32 cellular contexts compared by ENCODE assay signal in the genomic region with DNA sequence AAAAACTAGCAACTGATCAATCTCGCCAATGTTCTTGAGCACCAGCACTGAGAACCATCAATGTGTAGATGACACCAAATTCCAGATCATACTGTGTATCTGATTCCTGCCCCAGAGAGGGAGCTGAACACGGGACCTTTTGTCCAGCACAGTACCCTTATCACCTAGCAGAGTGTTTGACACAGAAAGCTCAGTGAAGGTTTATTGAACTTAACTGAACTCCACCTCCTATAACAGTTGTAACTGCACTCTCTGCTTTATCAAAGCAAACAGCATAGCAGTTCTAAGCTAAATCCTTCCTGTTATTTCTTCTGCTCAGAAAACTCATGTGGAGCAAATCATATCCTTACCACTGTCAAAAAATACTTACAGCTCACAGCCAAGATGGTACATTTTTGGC.
"Had no signal": no experiment of that assay in that cellular context is flagged by ENCODE, and none has a peak within 500 bp of the region (broad histone marks: within the 10 kb centered on the region; RNA-seq: fewer than 3 reads in every experiment).

No MANE protein-coding gene starts in this region.

- DNase-seq: activated B cell treated with CpG ODN at 0.5 μM for 24 hours; activated CD4-positive, alpha-beta memory T cell treated with anti-CD3 and anti-CD28 coated beads, Interleukin-2, amount 10 ng/mL, durations not matched to agents 7 days and 5 days; activated CD4-positive, alpha-beta T cell treated with anti-CD3 and anti-CD28 coated beads for 1 hour; activated CD4-positive, alpha-beta T cell treated with anti-CD3 and anti-CD28 coated beads for 36 hours; activated CD4-positive, alpha-beta T cell treated with anti-CD3 and anti-CD28 coated beads for 48 hours; activated CD4-positive, alpha-beta T cell treated with anti-CD3 and anti-CD28 coated beads, Interleukin-2, amount 10 ng/mL, durations not matched to agents 7 days and 5 days; activated CD4-positive, alpha-beta T cell treated with anti-CD3 and anti-CD28 coated beads, Interleukin-2, amount 50 U/mL, for 48 hours; activated CD8-positive, alpha-beta memory T cell treated with anti-CD3 and anti-CD28 coated beads for 24 hours; activated CD8-positive, alpha-beta memory T cell treated with anti-CD3 and anti-CD28 coated beads, Interleukin-2, amount 10 ng/mL, durations not matched to agents 7 days and 5 days; activated CD8-positive, alpha-beta memory T cell treated with anti-CD3 and anti-CD28 coated beads, Interleukin-2, amount 50 U/mL, for 48 hours; activated CD8-positive, alpha-beta T cell treated with anti-CD3 and anti-CD28 coated beads, Interleukin-2, amount 10 ng/mL, durations not matched to agents 7 days and 5 days; activated effector memory CD4-positive, alpha-beta T cell treated with Interleukin-2 at 50 U/mL for 16 hours; activated gamma-delta T cell; activated naive CD4-positive, alpha-beta T cell treated with anti-CD3 and anti-CD28 coated beads, Interleukin-2, amount 10 ng/mL, durations not matched to agents 7 days and 5 days; activated naive CD4-positive, alpha-beta T cell treated with Interleukin-2 at 50 U/mL for 16 hours; activated naive CD8-positive, alpha-beta T cell treated with anti-CD3 and anti-CD28 coated beads, Interleukin-2, amount 10 ng/mL, durations not matched to agents 7 days and 5 days; activated naive CD8-positive, alpha-beta T cell treated with anti-CD3 and anti-CD28 coated beads, Interleukin-2, amount 50 U/mL, for 24 hours; activated T-cell treated with anti-CD3 and anti-CD28 coated beads, Interleukin-2, amount 50 U/mL, for 24 hours; activated T-cell treated with anti-CD3 and anti-CD28 coated beads, Interleukin-2, amount 50 U/mL, for 48 hours; amygdala; anterior cingulate cortex; caudate nucleus; cerebellar nuclear complex; T-helper 1 cell; T-helper 2 cell; T-helper 9 cell had no signal

- FAIRE-seq: bronchial epithelial cell, TTC549 had no signal

- H3K4me1 ChIP-seq: ascending aorta had no signal

- ATAC-seq: activated CD4-positive, alpha-beta T cell treated with anti-CD3 and anti-CD28 coated beads for 36 hours; activated CD4-positive, CD25-positive, alpha-beta regulatory T cell treated with anti-CD3 and anti-CD28 coated beads, Interleukin-2, amount 50 U/mL, for 24 hours; activated CD8-positive, alpha-beta memory T cell treated with anti-CD3 and anti-CD28 coated beads, Interleukin-2, amount 10 ng/mL, durations not matched to agents 7 days and 5 days; activated CD8-positive, alpha-beta T cell treated with anti-CD3 and anti-CD28 coated beads, Interleukin-2, amount 10 ng/mL, durations not matched to agents 7 days and 5 days; activated naive CD8-positive, alpha-beta T cell treated with anti-CD3 and anti-CD28 coated beads, Interleukin-2, amount 50 U/mL, for 24 hours had no signal

- H3K27me3 ChIP-seq: ascending aorta, cardiac muscle cell had no signal

- H3K36me3 ChIP-seq: ascending aorta, cardiac muscle cell had no signal

- H3K27ac ChIP-seq: ascending aorta, cardiac muscle cell, VCaP had no signal

- H3K4me3 ChIP-seq: ascending aorta, cardiac muscle cell had no signal
